11 cellular contexts compared by ENCODE assay signal in the genomic region with DNA sequence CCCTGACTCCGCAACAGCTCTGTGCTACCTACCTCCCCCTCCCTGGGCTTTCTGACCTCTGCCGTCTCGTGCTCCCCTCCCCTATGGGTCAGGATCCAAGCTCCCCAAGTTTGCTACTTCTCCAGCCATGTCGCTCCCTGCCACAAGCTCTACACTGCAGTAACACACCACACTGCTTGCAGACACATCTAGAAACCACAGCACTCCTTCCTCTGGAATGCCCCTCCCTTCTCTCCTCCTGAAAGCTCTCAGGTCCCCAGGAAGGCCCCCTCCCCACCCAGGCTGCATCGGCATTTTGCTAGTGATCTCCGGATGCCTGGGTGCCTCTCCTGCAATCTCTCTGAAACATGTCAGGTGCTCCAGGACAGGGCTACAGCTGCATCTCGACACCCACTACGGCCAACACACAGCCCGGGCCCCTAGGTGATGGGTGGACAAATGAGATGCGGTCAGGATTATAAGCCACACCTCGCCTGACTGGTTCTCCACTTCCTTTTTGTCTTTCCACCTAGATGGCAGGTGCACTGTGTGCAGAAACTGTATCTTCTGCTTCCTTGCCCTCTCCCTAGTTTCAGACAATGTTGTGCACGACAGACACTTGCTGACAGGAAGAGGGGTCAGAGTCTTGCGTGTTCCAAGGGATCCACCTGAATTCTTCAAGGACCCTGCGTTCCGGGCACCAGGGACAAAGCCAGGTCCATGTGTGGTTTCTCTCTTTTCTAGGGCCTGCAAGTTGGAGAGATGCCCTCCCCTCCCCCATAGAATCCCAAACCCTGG.
DNase-seq lines count a peak whose midpoint lies in the region; ATAC-seq and TF ChIP-seq lines count a peak whose summit lies in the region.
"Had no signal": no experiment of that assay in that cellular context is flagged by ENCODE, and none has a peak within 500 bp of the region (broad histone marks: within the 10 kb centered on the region; RNA-seq: fewer than 3 reads in every experiment).

No MANE protein-coding gene starts in this region.

- peaks cover 32% of the 10 kb centered on the region for H4K20me1 ChIP-seq in DOHH2 (ENCODE audit: control insufficient read depth, insufficient read depth, low read depth, low read length)
- no peaks in the 10 kb centered on the region for H4K20me1 ChIP-seq in MM.1S (ENCODE audit: insufficient read depth, low read length)

- H3K4me1 ChIP-seq in DOHH2 (ENCODE audit: control insufficient read depth, low read length) (peaks cover 37% of the 10 kb centered on the region), MM.1S (ENCODE audit: low read length) (peaks cover 38% of the 10 kb centered on the region)
- H3K4me1 ChIP-seq: esophagus squamous epithelium had no signal

- H3K79me2 ChIP-seq in DOHH2 (ENCODE audit: control insufficient read depth, low read length) (no peaks in the 10 kb centered on the region), MM.1S (ENCODE audit: low read length) (peaks cover 12% of the 10 kb centered on the region; the same call in 1 of the 2 replicates)

- TF ChIP-seq CTCF in DOHH2 (IDR thresholded peaks at IDR 0.05; ENCODE audit: low read depth, low read length, poor library complexity, severe bottlenecking) (no peak), MM.1S (IDR thresholded peaks at IDR 0.05; ENCODE audit: low read length) (no peak)

- peak overlapping the region; percentile 95 for H3K9ac ChIP-seq in MM.1S (ENCODE audit: low read length)

- peak; percentile 61 for DNase-seq in GM19240 (ENCODE audit: insufficient read length, low spot score)
- peak; percentile 92 for DNase-seq in MM.1S
- no peak for DNase-seq in NCI-H2081 (lab: John Stamatoyannopoulos, UW)
- no peak for DNase-seq in AG20443 (ENCODE audit: low spot score)
- DNase-seq in ecto neural progenitor cell (ENCODE audit: low spot score): no peak
- no peak for DNase-seq in NCI-H1694 treated with DMSO at 0.1 percent for 48 hours (lab: John Stamatoyannopoulos, UW)
- DNase-seq: esophagus squamous epithelium, NCI-H345 had no signal

- peaks cover 11% of the 10 kb centered on the region for H3F3A ChIP-seq in DOHH2 (ENCODE audit: control insufficient read depth, insufficient read depth)
- peaks cover 33% of the 10 kb centered on the region for H3F3A ChIP-seq in MM.1S (ENCODE audit: insufficient read depth, low read length)

- H3K36me3 ChIP-seq in DOHH2 (ENCODE audit: control insufficient read depth, low read length) (peaks cover 33% of the 10 kb centered on the region), MM.1S (replicated peaks; ENCODE audit: insufficient read depth, low read length) (no peaks in the 10 kb centered on the region)

- H3K27me3 ChIP-seq in DOHH2 (ENCODE audit: control insufficient read depth, low read length) (no peaks in the 10 kb centered on the region), MM.1S (replicated peaks; ENCODE audit: insufficient read depth, low read length) (no peaks in the 10 kb centered on the region)
- H3K27me3 ChIP-seq: esophagus squamous epithelium had no signal

- ATAC-seq in HG02840 (IDR thresholded peaks at IDR 0.05; ENCODE audit: low FRiP score, unreplicated experiment): peak; percentile 66

- peak overlapping the region; percentile 51 for H2AFZ ChIP-seq in MM.1S (ENCODE audit: low read length)

- H3K27ac ChIP-seq in DOHH2 (ENCODE audit: low read depth, low read length) (peak overlapping the region; percentile 94), MM.1S (ENCODE audit: low read length) (peak overlapping the region; percentile 99)
- H3K27ac ChIP-seq: C4-2B, esophagus squamous epithelium had no signal

- no peaks in the 10 kb centered on the region for H3K9me3 ChIP-seq in DOHH2 (ENCODE audit: control insufficient read depth, insufficient read depth, low read length)
- H3K9me3 ChIP-seq in MM.1S (replicated peaks; ENCODE audit: insufficient read depth, low read length): no peaks in the 10 kb centered on the region
- H3K9me3 ChIP-seq: esophagus squamous epithelium had no signal

- H3K4me2 ChIP-seq in DOHH2 (ENCODE audit: low read length): peak overlapping the region; percentile 99
- peak overlapping the region; percentile 87 for H3K4me2 ChIP-seq in MM.1S (ENCODE audit: low read depth, low read length)

- H3K9me2 ChIP-seq in DOHH2 (replicated peaks; ENCODE audit: control insufficient read depth, low read length) (no peaks in the 10 kb centered on the region), MM.1S (replicated peaks; ENCODE audit: insufficient read depth, low read length) (no peaks in the 10 kb centered on the region)

- peak overlapping the region; percentile 75 for H3K4me3 ChIP-seq in DOHH2 (ENCODE audit: low read length)
- H3K4me3 ChIP-seq in MM.1S (ENCODE audit: low read length): peak overlapping the region; percentile 58
- H3K4me3 ChIP-seq: esophagus squamous epithelium had no signal

Comparison
In these comparisons a context has a peak if more than half of its experiments do, and no peak if none do; other contexts are left out.
1. DNase-seq: peak in GM19240 (single experiment) and MM.1S (single experiment); none in NCI-H2081 (0 of 2), AG20443 (single experiment), ecto neural progenitor cell (single experiment) and NCI-H1694 treated with DMSO at 0.1 percent for 48 hours (single experiment).